ENCODE assay signal across 12 cellular contexts in genomic region chr3:195186041-195186709, GRCh38.
DNase-seq lines count a peak whose midpoint lies in the region; ATAC-seq and TF ChIP-seq lines count a peak whose summit lies in the region.
"Had no signal": no experiment of that assay in that cellular context is flagged by ENCODE, and none has a peak within 500 bp of the region (broad histone marks: within the 10 kb centered on the region; RNA-seq: fewer than 3 reads in every experiment).

No MANE protein-coding gene starts in this region.

- H3K9ac ChIP-seq in PC-3 (ENCODE audit: low read length), result no peak overlapping the region

- no peaks in the 10 kb centered on the region for H3K9me2 ChIP-seq in PC-3 (replicated peaks; ENCODE audit: low read length)

- peaks cover 13% of the 10 kb centered on the region for H3K79me2 ChIP-seq in PC-3 (ENCODE audit: low read length)

- H3K4me3 ChIP-seq in PC-3 (ENCODE audit: low read length), result no peak overlapping the region
- no peak overlapping the region for H3K4me3 ChIP-seq in aorta (ENCODE audit: low read length in 2 of 2)
- H3K4me3 ChIP-seq: suprapubic skin had no signal

- no peak for ATAC-seq in PC-3
- ATAC-seq in stimulated activated effector memory CD8-positive, alpha-beta T cell treated with anti-CD3 and anti-CD28 coated beads, Interleukin-12 subunit alpha, Interleukin-12 subunit beta, amount 100 ng/mL, for 72 hours, result peak; percentile 46
- no peak for ATAC-seq in HG03520 (IDR thresholded peaks at IDR 0.05; ENCODE audit: unreplicated experiment)
- no peak for ATAC-seq in aorta (ENCODE audit: low FRiP score)

- POLR2A ChIA-PET in PC-3 (lab: Charles Lee; ENCODE audit: unreplicated experiment), result no interaction called here

- H3K4me2 ChIP-seq in PC-3 (ENCODE audit: low read length), result peak overlapping the region; percentile 16; the same call in 1 of the 2 replicates

- TF ChIP-seq CTCF in PC-3 (conservative IDR thresholded peaks at IDR 0.05; ENCODE audit: low read depth, low read length) (no peak), endothelial cell (IDR thresholded peaks at IDR 0.05; ENCODE audit: unreplicated experiment) (no peak)

- H2AFZ ChIP-seq in PC-3 (ENCODE audit: low read length), result no peak overlapping the region

- H3K36me3 ChIP-seq in PC-3 (ENCODE audit: low read depth, low read length) (no peaks in the 10 kb centered on the region), aorta (ENCODE audit: control insufficient read depth in 1 of 2, insufficient read depth in 2 of 2, low read length in 1 of 2) (no peaks in the 10 kb centered on the region)
- H3K36me3 ChIP-seq: suprapubic skin had no signal

- CTCF ChIA-PET in PC-3 (lab: Charles Lee), result no interaction called here

- no peak overlapping the region for H3K27ac Mint-ChIP-seq in endothelial cell (ENCODE audit: unreplicated experiment)
- H3K27ac Mint-ChIP-seq in stimulated activated effector memory CD8-positive, alpha-beta T cell treated with anti-CD3 and anti-CD28 coated beads, Interleukin-12 subunit alpha, Interleukin-12 subunit beta, amount 100 ng/mL, for 72 hours, result peak overlapping the region; percentile 66

- no peaks in the 10 kb centered on the region for H3F3A ChIP-seq in PC-3 (ENCODE audit: low read length, unreplicated experiment)

- DNase-seq in activated CD4-positive, alpha-beta T cell treated with anti-CD3 and anti-CD28 coated beads for 4 hours, result peak; percentile 21 to 30
- no peak for DNase-seq in activated CD4-positive, alpha-beta T cell treated with anti-CD3 and anti-CD28 coated beads for 1 hour
- no peak for DNase-seq in PC-3
- no peak for DNase-seq in endothelial cell (ENCODE audit: low spot score)
- no peak for DNase-seq in stimulated activated effector memory CD8-positive, alpha-beta T cell treated with anti-CD3 and anti-CD28 coated beads, Interleukin-12 subunit alpha, Interleukin-12 subunit beta, amount 100 ng/mL, for 72 hours (ENCODE audit: low spot score in 2 of 2)
- no peak for DNase-seq in aorta
- DNase-seq in dermis blood vessel endothelial cell, result no peak
- DNase-seq: 8988T, DMS 273 treated with DMSO at 0.1 percent for 48 hours, OCI-M1 had no signal

- WGBS in aorta, 2 donors, result 95 to 96% methylated on average over 9 of the region's 9 CpGs

- peak overlapping the region; percentile 37 for H3K27ac ChIP-seq in PC-3 (ENCODE audit: low read length)
- H3K27ac ChIP-seq in aorta (ENCODE audit: low read depth in 1 of 2, low read length in 2 of 2), result no peak overlapping the region
- H3K27ac ChIP-seq: suprapubic skin had no signal

- BruUV-seq in PC-3 (replicated peaks; lab: Mats Ljungman, UMichigan), result no TSS peak

- H3K36me3 Mint-ChIP-seq in endothelial cell (ENCODE audit: low read depth, unreplicated experiment), result peaks cover 13% of the 10 kb centered on the region
- no peaks in the 10 kb centered on the region for H3K36me3 Mint-ChIP-seq in stimulated activated effector memory CD8-positive, alpha-beta T cell treated with anti-CD3 and anti-CD28 coated beads, Interleukin-12 subunit alpha, Interleukin-12 subunit beta, amount 100 ng/mL, for 72 hours

- intact Hi-C loops in PC-3 (cut with micrococcal nuclease) (no loop called here), aorta (cut with DNase I) (no loop called here)

- no peaks in the 10 kb centered on the region for H3K9me3 Mint-ChIP-seq in endothelial cell (ENCODE audit: unreplicated experiment)
- H3K9me3 Mint-ChIP-seq in stimulated activated effector memory CD8-positive, alpha-beta T cell treated with anti-CD3 and anti-CD28 coated beads, Interleukin-12 subunit alpha, Interleukin-12 subunit beta, amount 100 ng/mL, for 72 hours, result peaks cover 3% of the 10 kb centered on the region

- H3K27me3 ChIP-seq in PC-3 (ENCODE audit: low read length), result no peaks in the 10 kb centered on the region
- no peaks in the 10 kb centered on the region for H3K27me3 ChIP-seq in aorta (ENCODE audit: control insufficient read depth in 1 of 2, insufficient read depth in 2 of 2, low read length in 1 of 2)
- H3K27me3 ChIP-seq: suprapubic skin had no signal

- peak overlapping the region; percentile 9 for H3K4me3 Mint-ChIP-seq in endothelial cell (ENCODE audit: unreplicated experiment)
- H3K4me3 Mint-ChIP-seq in stimulated activated effector memory CD8-positive, alpha-beta T cell treated with anti-CD3 and anti-CD28 coated beads, Interleukin-12 subunit alpha, Interleukin-12 subunit beta, amount 100 ng/mL, for 72 hours, result peak overlapping the region; percentile 29

- peaks cover 68% of the 10 kb centered on the region for H3K4me1 Mint-ChIP-seq in endothelial cell (ENCODE audit: unreplicated experiment)
- H3K4me1 Mint-ChIP-seq in stimulated activated effector memory CD8-positive, alpha-beta T cell treated with anti-CD3 and anti-CD28 coated beads, Interleukin-12 subunit alpha, Interleukin-12 subunit beta, amount 100 ng/mL, for 72 hours, result peaks cover 39% of the 10 kb centered on the region

- no peaks in the 10 kb centered on the region for H4K20me1 ChIP-seq in PC-3 (ENCODE audit: low read length)

- H3K4me1 ChIP-seq in PC-3 (ENCODE audit: insufficient read depth, low read length) (peaks cover 29% of the 10 kb centered on the region), aorta (ENCODE audit: control insufficient read depth in 1 of 2, insufficient read depth in 2 of 2, low read length in 2 of 2) (no peaks in the 10 kb centered on the region)

- no peaks in the 10 kb centered on the region for H3K9me3 ChIP-seq in PC-3 (ENCODE audit: low read length)
- H3K9me3 ChIP-seq in aorta (ENCODE audit: control insufficient read depth, low read length), result no peaks in the 10 kb centered on the region
- H3K9me3 ChIP-seq: suprapubic skin had no signal

- peaks cover 9% of the 10 kb centered on the region for H3K27me3 Mint-ChIP-seq in endothelial cell (ENCODE audit: unreplicated experiment)

Comparison
In these comparisons a context has a peak if more than half of its experiments do, and no peak if none do; other contexts are left out.
1. DNase-seq: peak in activated CD4-positive, alpha-beta T cell treated with anti-CD3 and anti-CD28 coated beads for 4 hours (2 of 2); none in activated CD4-positive, alpha-beta T cell treated with anti-CD3 and anti-CD28 coated beads for 1 hour (single experiment), PC-3 (single experiment), endothelial cell (single experiment), stimulated activated effector memory CD8-positive, alpha-beta T cell treated with anti-CD3 and anti-CD28 coated beads, Interleukin-12 subunit alpha, Interleukin-12 subunit beta, amount 100 ng/mL, for 72 hours (0 of 2), aorta (0 of 2) and dermis blood vessel endothelial cell (single experiment).